In genomic region chr17:27541326-27542023, GRCh38 we compare ENCODE assay signal across 12 cellular contexts.
DNase-seq lines count a peak whose midpoint lies in the region; ATAC-seq and TF ChIP-seq lines count a peak whose summit lies in the region.
"Had no signal": no experiment of that assay in that cellular context is flagged by ENCODE, and none has a peak within 500 bp of the region (broad histone marks: within the 10 kb centered on the region; RNA-seq: fewer than 3 reads in every experiment).

No MANE protein-coding gene starts in this region.

- no peaks in the 10 kb centered on the region for H3K27me3 Mint-ChIP-seq in CD4-positive, alpha-beta T cell

- intact Hi-C loops in left ventricle myocardium inferior (cut with micrococcal nuclease) (no loop called here), Right ventricle myocardium inferior (cut with DNase I) (no loop called here), body of pancreas (cut with DNase I) (no loop called here), upper lobe of right lung (cut with DNase I) (no loop called here)
- intact Hi-C loops in CD4-positive, alpha-beta T cell (cut with DNase I, micrococcal nuclease): no loop called here

- H3K27me3 ChIP-seq in left ventricle myocardium inferior (ENCODE audit: low read depth): no peaks in the 10 kb centered on the region
- no peaks in the 10 kb centered on the region for H3K27me3 ChIP-seq in body of pancreas
- H3K27me3 ChIP-seq in muscle layer of duodenum (ENCODE audit: low read depth, low read length): no peaks in the 10 kb centered on the region
- H3K27me3 ChIP-seq in upper lobe of right lung: no peaks in the 10 kb centered on the region
- no peaks in the 10 kb centered on the region for H3K27me3 ChIP-seq in CD4-positive, alpha-beta T cell (ENCODE audit: control insufficient read depth, insufficient read depth, low read length)

- H3K27ac ChIP-seq in left ventricle myocardium inferior (replicated peaks) (peak overlapping the region; percentile 71), body of pancreas (peak overlapping the region; percentile 96 to 98 (median 97)), muscle layer of duodenum (ENCODE audit: low read length) (peak overlapping the region; percentile 37), upper lobe of right lung (peak overlapping the region; percentile 84)
- H3K27ac ChIP-seq in CD4-positive, alpha-beta T cell (ENCODE audit: low read depth, low read length): no peak overlapping the region
- H3K27ac ChIP-seq: PC-9 had no signal

- H3K27ac Mint-ChIP-seq in CD4-positive, alpha-beta T cell: no peak overlapping the region

- POLR2A ChIA-PET in CD4-positive, alpha-beta T cell (lab: Charles Lee): no interaction called here

- TF ChIP-seq CTCF in left ventricle myocardium inferior (IDR thresholded peaks at IDR 0.05; ENCODE audit: borderline replicate concordance): no peak
- TF ChIP-seq CTCF in body of pancreas (IDR thresholded peaks at IDR 0.05): no peak
- TF ChIP-seq CTCF in upper lobe of right lung (IDR thresholded peaks at IDR 0.05): no peak
- TF ChIP-seq CTCF in CD4-positive, alpha-beta T cell (IDR thresholded peaks at IDR 0.05): no peak

- CTCF ChIA-PET in CD4-positive, alpha-beta T cell (lab: Charles Lee): no interaction called here

- TF ChIP-seq POLR2A in body of pancreas (IDR thresholded peaks at IDR 0.05): no peak

- H3K36me3 Mint-ChIP-seq in CD4-positive, alpha-beta T cell (ENCODE audit: low read depth): no peaks in the 10 kb centered on the region

- ATAC-seq in Right ventricle myocardium inferior: no peak
- ATAC-seq in body of pancreas: no peak
- no peak for ATAC-seq in upper lobe of right lung
- ATAC-seq in CD4-positive, alpha-beta T cell (ENCODE audit: poor library complexity): no peak
- ATAC-seq: activated CD4-positive, CD25-positive, alpha-beta regulatory T cell treated with anti-CD3 and anti-CD28 coated beads, Interleukin-2, amount 50 U/mL, for 24 hours had no signal

- H3K4me1 ChIP-seq in left ventricle myocardium inferior (peaks cover 24% of the 10 kb centered on the region), body of pancreas (peaks cover 100% of the 10 kb centered on the region), muscle layer of duodenum (ENCODE audit: control insufficient read depth in 1 of 2, insufficient read depth in 2 of 2, low read length in 2 of 2) (peaks cover 10 to 25% of the 10 kb centered on the region in 2 donors), upper lobe of right lung (peaks cover 47% of the 10 kb centered on the region)

- H3K4me1 Mint-ChIP-seq in CD4-positive, alpha-beta T cell (ENCODE audit: low read depth): peaks cover 41% of the 10 kb centered on the region

- DNase-seq in left ventricle myocardium inferior (no peak), Right ventricle myocardium inferior (ENCODE audit: missing footprints) (no peak), body of pancreas (no peak), upper lobe of right lung (peak; percentile 6), NCI-H2081 treated with DMSO at 0.1 percent for 48 hours (lab: John Stamatoyannopoulos, UW) (no peak)
- no peak for DNase-seq in CD4-positive, alpha-beta T cell
- no peak for DNase-seq in activated naive CD4-positive, alpha-beta T cell (lab: John Stamatoyannopoulos, UW)
- DNase-seq: kidney glomerular epithelial cell, PC-9 had no signal

- 73 to 81% methylated on average over 5 of the region's 5 CpGs for WGBS in body of pancreas, 2 donors

- no peaks in the 10 kb centered on the region for H3K9me3 Mint-ChIP-seq in CD4-positive, alpha-beta T cell
- H3K9me3 Mint-ChIP-seq: neural crest cell had no signal

- no peak overlapping the region for H3K4me3 Mint-ChIP-seq in CD4-positive, alpha-beta T cell
- H3K4me3 Mint-ChIP-seq: neural crest cell had no signal

- no peaks in the 10 kb centered on the region for H3K36me3 ChIP-seq in left ventricle myocardium inferior
- H3K36me3 ChIP-seq in body of pancreas (replicated peaks in 1 of 2; ENCODE audit: insufficient read depth in 1 of 2, low read depth in 2 of 2): no peaks in the 10 kb centered on the region
- H3K36me3 ChIP-seq in muscle layer of duodenum (ENCODE audit: control insufficient read depth in 1 of 2, insufficient read depth in 2 of 2, low read length in 2 of 2): no peaks in the 10 kb centered on the region
- H3K36me3 ChIP-seq in upper lobe of right lung: no peaks in the 10 kb centered on the region

- H3K9me3 ChIP-seq in left ventricle myocardium inferior (replicated peaks): no peaks in the 10 kb centered on the region
- no peaks in the 10 kb centered on the region for H3K9me3 ChIP-seq in body of pancreas
- no peaks in the 10 kb centered on the region for H3K9me3 ChIP-seq in muscle layer of duodenum (ENCODE audit: control insufficient read depth in 1 of 2, low read length in 2 of 2)
- no peaks in the 10 kb centered on the region for H3K9me3 ChIP-seq in upper lobe of right lung
- H3K9me3 ChIP-seq in CD4-positive, alpha-beta T cell (ENCODE audit: control insufficient read depth, low read length): no peaks in the 10 kb centered on the region

- H3K4me3 ChIP-seq in left ventricle myocardium inferior (no peak overlapping the region), body of pancreas (no peak overlapping the region), muscle layer of duodenum (ENCODE audit: low read depth in 1 of 2, low read length in 2 of 2) (no peak overlapping the region), upper lobe of right lung (no peak overlapping the region)
- H3K4me3 ChIP-seq: PC-9 had no signal
